ENCODE assay signal across 31 cellular contexts in genomic region chr11:75219869-75220268, GRCh38. TPM values are rescaled to one million over a fixed set of nuclear protein-coding genes. Genes with fewer than 3 reads are reported as not detected.
"Had no signal": no experiment of that assay in that cellular context is flagged by ENCODE, and none has a peak within 500 bp of the region (broad histone marks: within the 10 kb centered on the region; RNA-seq: fewer than 3 reads in every experiment).

No MANE protein-coding gene starts in this region.

- H3K36me3 Mint-ChIP-seq: activated naive CD8-positive, alpha-beta T cell treated with anti-CD3 and anti-CD28 coated beads for 36 hours; T-cell had no signal

- ATAC-seq: activated CD8-positive, alpha-beta T cell treated with anti-CD3 and anti-CD28 coated beads, Interleukin-2, amount 10 ng/mL, durations not matched to agents 7 days and 5 days; PC-3; SK-N-SH treated with all-trans-retinoic acid at 6 μM for 48 hours; T-cell had no signal

- H3K4me1 Mint-ChIP-seq: activated CD4-positive, alpha-beta T cell treated with anti-CD3 and anti-CD28 coated beads, Interleukin-2, amount 10 ng/mL, durations not matched to agents 24 days and 14 days; activated naive CD8-positive, alpha-beta T cell treated with anti-CD3 and anti-CD28 coated beads for 36 hours; central memory CD8-positive, alpha-beta T cell; T-cell had no signal

- H3K27ac Mint-ChIP-seq: activated CD4-positive, alpha-beta T cell treated with anti-CD3 and anti-CD28 coated beads, Interleukin-2, amount 10 ng/mL, durations not matched to agents 24 days and 14 days; activated CD8-positive, alpha-beta T cell treated with anti-CD3 and anti-CD28 coated beads, Interleukin-2, amount 10 ng/mL, durations not matched to agents 7 days and 5 days; activated naive CD8-positive, alpha-beta T cell treated with anti-CD3 and anti-CD28 coated beads for 36 hours; activated T-cell treated with anti-CD3 and anti-CD28 coated beads, Interleukin-2, amount 50 U/mL, for 24 hours; activated T-helper 2 cell treated with anti-CD3 and anti-CD28 coated beads, Interferon-gamma antibody, Interleukin-2, Interleukin-4, amounts not matched to agents 10 μg/mL and 5 μg/mL and 100 μg/mL, durations not matched to agents 14 hours and 24 hours and 36 hours; T-cell had no signal

- H3K4me1 ChIP-seq: Peyer's patch, SJSA1 had no signal

- H3K4me3 ChIP-seq: Peyer's patch, SJSA1 had no signal

- H3K9me3 Mint-ChIP-seq: activated CD4-positive, alpha-beta T cell treated with anti-CD3 and anti-CD28 coated beads, Interleukin-2, amount 10 ng/mL, durations not matched to agents 24 days and 14 days; activated naive CD8-positive, alpha-beta T cell treated with anti-CD3 and anti-CD28 coated beads for 36 hours; activated T-cell treated with anti-CD3 and anti-CD28 coated beads, Interleukin-2, amount 50 U/mL, for 24 hours; activated T-helper 2 cell treated with anti-CD3 and anti-CD28 coated beads, Interferon-gamma antibody, Interleukin-2, Interleukin-4, amounts not matched to agents 10 μg/mL and 5 μg/mL and 100 μg/mL, durations not matched to agents 14 hours and 24 hours and 36 hours; central memory CD8-positive, alpha-beta T cell; T-cell had no signal

- H3K36me3 ChIP-seq: brain microvascular endothelial cell, Peyer's patch, SJSA1 had no signal

- DNase-seq: activated CD4-positive, alpha-beta T cell treated with anti-CD3 and anti-CD28 coated beads, Interleukin-2, amount 10 ng/mL, durations not matched to agents 24 days and 14 days; activated CD4-positive, alpha-beta T cell treated with anti-CD3 and anti-CD28 coated beads, Interleukin-2, amount 50 U/mL, for 48 hours; activated CD8-positive, alpha-beta T cell treated with anti-CD3 and anti-CD28 coated beads, Interleukin-2, amount 10 ng/mL, durations not matched to agents 7 days and 5 days; activated naive CD4-positive, alpha-beta T cell; activated naive CD4-positive, alpha-beta T cell treated with anti-CD3 and anti-CD28 coated beads, Interleukin-2, amount 50 U/mL, for 16 hours; activated naive CD8-positive, alpha-beta T cell treated with anti-CD3 and anti-CD28 coated beads for 36 hours; activated T-cell treated with anti-CD3 and anti-CD28 coated beads, Interleukin-2, amount 50 U/mL, for 24 hours; amniotic stem cell; brain microvascular endothelial cell; NCI-H1092 treated with DMSO at 0.1 percent for 48 hours; NCI-H1417 treated with DMSO at 0.1 percent for 48 hours; NCI-H187 treated with DMSO at 0.1 percent for 48 hours; NCI-H2081; NCI-H345; NCI-H524 treated with DMSO at 0.1 percent for 48 hours; NCI-H748 treated with DMSO at 0.1 percent for 48 hours; NK-92 treated with Interleukin-12 subunit alpha and Interleukin-12 subunit beta, amount 100 ng/mL, for 24 hours; PC-3; RPMI8226; SHP77 treated with DMSO at 0.1 percent for 48 hours; T-cell; T1000 had no signal

- H3K27ac ChIP-seq: brain microvascular endothelial cell, Peyer's patch, SJSA1 had no signal

- H3K9me3 ChIP-seq: Peyer's patch, SJSA1 had no signal

- H3K4me3 Mint-ChIP-seq: activated CD4-positive, alpha-beta T cell treated with anti-CD3 and anti-CD28 coated beads, Interleukin-2, amount 10 ng/mL, durations not matched to agents 24 days and 14 days; activated CD8-positive, alpha-beta T cell treated with anti-CD3 and anti-CD28 coated beads, Interleukin-2, amount 10 ng/mL, durations not matched to agents 7 days and 5 days; activated naive CD8-positive, alpha-beta T cell treated with anti-CD3 and anti-CD28 coated beads for 36 hours; activated T-cell treated with anti-CD3 and anti-CD28 coated beads, Interleukin-2, amount 50 U/mL, for 24 hours; central memory CD8-positive, alpha-beta T cell; T-cell had no signal

- FAIRE-seq: TTC549 had no signal

- H3K27me3 ChIP-seq: brain microvascular endothelial cell, Peyer's patch, SJSA1 had no signal

RNA-seq across cellular contexts. Expression of gene TPBGL, which starts 20.7 kb away (rescaled TPM):
- total RNA-seq: M059J, NCI-H460, PC-3, SJSA1 had no signal
- polyA plus RNA-seq: aorta had no signal
